12 cellular contexts compared by ENCODE assay signal in the genomic region with DNA sequence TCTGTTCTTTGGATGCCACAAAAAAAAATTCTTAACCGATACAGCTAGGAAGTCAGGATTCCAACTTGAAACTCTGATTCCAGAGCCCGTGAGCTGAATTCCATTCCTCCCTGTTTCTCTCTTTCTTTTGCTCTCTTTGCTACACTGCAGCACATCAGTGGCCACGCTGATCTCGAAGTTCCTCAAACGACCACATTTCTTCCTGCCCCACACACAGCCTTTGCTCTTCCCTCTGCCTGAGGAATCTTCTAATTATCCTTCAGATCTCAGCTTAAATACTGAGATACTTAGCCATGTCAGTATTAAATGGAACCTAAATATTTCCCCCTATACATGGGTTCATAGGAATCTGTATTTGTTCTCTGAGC.
DNase-seq lines count a peak whose midpoint lies in the region; ATAC-seq and TF ChIP-seq lines count a peak whose summit lies in the region.
"Had no signal": no experiment of that assay in that cellular context is flagged by ENCODE, and none has a peak within 500 bp of the region (broad histone marks: within the 10 kb centered on the region; RNA-seq: fewer than 3 reads in every experiment).

No MANE protein-coding gene starts in this region.

- H3K9ac ChIP-seq in OCI-LY1 (ENCODE audit: low read length) (no peak overlapping the region), smooth muscle cell (ENCODE audit: low read depth) (peak overlapping the region; percentile 19)

- DNase-seq in activated T-cell treated with anti-CD3 and anti-CD28 coated beads, Interleukin-2, amount 50 U/mL, for 72 hours, result no peak
- DNase-seq in activated T-cell treated with anti-CD3 and anti-CD28 coated beads for 4 hours (no peak), breast epithelium (ENCODE audit: low spot score in 2 of 2) (no peak), smooth muscle cell (lab: John Stamatoyannopoulos, UW; ENCODE audit: unreplicated experiment) (no peak), medulla oblongata (ENCODE audit: extremely low spot score) (no peak), DMS53 treated with DMSO at 0.1 percent for 48 hours (lab: John Stamatoyannopoulos, UW; ENCODE audit: unreplicated experiment) (no peak), ecto neural progenitor cell (ENCODE audit: low spot score) (no peak)
- DNase-seq: activated CD4-positive, alpha-beta T cell treated with anti-CD3 and anti-CD28 coated beads, Interleukin-2, amount 50 U/mL, for 4 hours; BE2C; NCI-H2107; uterus had no signal

- H3K36me3 Mint-ChIP-seq in activated T-cell treated with anti-CD3 and anti-CD28 coated beads, Interleukin-2, amount 50 U/mL, for 72 hours (ENCODE audit: insufficient read depth in 2 of 2), result peaks cover 9 to 20% of the 10 kb centered on the region in 2 donors

- no peak for TF ChIP-seq POLR2A in breast epithelium (IDR thresholded peaks at IDR 0.05)

- H3K4me1 ChIP-seq in OCI-LY1 (ENCODE audit: insufficient read depth, low read length, severe bottlenecking) (peaks cover 62% of the 10 kb centered on the region), breast epithelium (peaks cover 9 to 37% of the 10 kb centered on the region in 2 donors), smooth muscle cell (ENCODE audit: low read depth) (peaks cover 60% of the 10 kb centered on the region)

- WGBS in smooth muscle cell (ENCODE audit: low lambda C conversion rate), result 29% methylated on average over 5 of the region's 5 CpGs

- H3F3A ChIP-seq in OCI-LY1 (ENCODE audit: insufficient read depth, low read length) (no peaks in the 10 kb centered on the region; the same call in 1 of the 2 replicates), smooth muscle cell (ENCODE audit: low read depth) (peaks cover 26% of the 10 kb centered on the region)

- intact Hi-C loops in breast epithelium (cut with DNase I; ENCODE audit: low total_unique reads), result no loop called here

- H3K27ac ChIP-seq in OCI-LY1 (ENCODE audit: low read depth, low read length, poor library complexity, severe bottlenecking), result peak overlapping the region; percentile 71
- peak overlapping the region; percentile 84 to 86 for H3K27ac ChIP-seq in breast epithelium
- H3K27ac ChIP-seq in smooth muscle cell (ENCODE audit: low read depth), result peak overlapping the region; percentile 91
- H3K27ac ChIP-seq: uterus had no signal

- H3K4me1 Mint-ChIP-seq in activated T-cell treated with anti-CD3 and anti-CD28 coated beads, Interleukin-2, amount 50 U/mL, for 72 hours (ENCODE audit: low read depth), result peaks cover 95% of the 10 kb centered on the region

- H3K4me3 ChIP-seq in OCI-LY1 (ENCODE audit: low read depth, low read length, poor library complexity, severe bottlenecking) (no peak overlapping the region), breast epithelium (no peak overlapping the region), smooth muscle cell (no peak overlapping the region)
- H3K4me3 ChIP-seq: uterus had no signal

- H3K4me2 ChIP-seq in OCI-LY1 (ENCODE audit: low read length) (peak overlapping the region; percentile 58; the same call in 1 of the 2 replicates), smooth muscle cell (peak overlapping the region; percentile 65)

- H3K9me3 ChIP-seq in OCI-LY1 (ENCODE audit: low read length), result no peaks in the 10 kb centered on the region
- no peaks in the 10 kb centered on the region for H3K9me3 ChIP-seq in breast epithelium
- H3K9me3 ChIP-seq in smooth muscle cell (replicated peaks; ENCODE audit: low read depth), result no peaks in the 10 kb centered on the region
- H3K9me3 ChIP-seq: BE2C, uterus had no signal

- no peaks in the 10 kb centered on the region for H3K27me3 Mint-ChIP-seq in activated T-cell treated with anti-CD3 and anti-CD28 coated beads, Interleukin-2, amount 50 U/mL, for 72 hours (ENCODE audit: low read depth)

- H4K20me1 ChIP-seq in OCI-LY1 (ENCODE audit: insufficient read depth, low read length) (no peaks in the 10 kb centered on the region), smooth muscle cell (ENCODE audit: low read depth) (no peaks in the 10 kb centered on the region)

- H3K27ac Mint-ChIP-seq in activated T-cell treated with anti-CD3 and anti-CD28 coated beads, Interleukin-2, amount 50 U/mL, for 72 hours, result peak overlapping the region; percentile 98

- H3K27me3 ChIP-seq in OCI-LY1 (ENCODE audit: insufficient read depth, low read length) (no peaks in the 10 kb centered on the region), breast epithelium (no peaks in the 10 kb centered on the region), smooth muscle cell (ENCODE audit: low read depth) (no peaks in the 10 kb centered on the region)
- H3K27me3 ChIP-seq: BE2C, uterus had no signal

- no peak for TF ChIP-seq CTCF in OCI-LY1 (IDR thresholded peaks at IDR 0.05; ENCODE audit: low read length)
- no peak for TF ChIP-seq CTCF in breast epithelium (IDR thresholded peaks at IDR 0.05)
- no peak for TF ChIP-seq CTCF in smooth muscle cell (IDR thresholded peaks at IDR 0.05; ENCODE audit: borderline replicate concordance, insufficient read depth, poor library complexity, severe bottlenecking)

- H3K9me3 Mint-ChIP-seq in activated T-cell treated with anti-CD3 and anti-CD28 coated beads, Interleukin-2, amount 50 U/mL, for 72 hours, result peaks cover 0 to 1% of the 10 kb centered on the region in 2 donors

- H3K79me2 ChIP-seq in OCI-LY1 (ENCODE audit: insufficient read depth, low read length) (no peaks in the 10 kb centered on the region), smooth muscle cell (ENCODE audit: low read depth) (peaks cover 78% of the 10 kb centered on the region)

- ATAC-seq in activated T-cell treated with anti-CD3 and anti-CD28 coated beads, Interleukin-2, amount 50 U/mL, for 72 hours (replicated peaks in 1 of 2), result no peak

- H3K36me3 ChIP-seq in OCI-LY1 (ENCODE audit: insufficient read depth, low read length), result no peaks in the 10 kb centered on the region
- no peaks in the 10 kb centered on the region for H3K36me3 ChIP-seq in breast epithelium
- no peaks in the 10 kb centered on the region for H3K36me3 ChIP-seq in smooth muscle cell (ENCODE audit: low read depth)
- H3K36me3 ChIP-seq: uterus had no signal

- H3K9me2 ChIP-seq in OCI-LY1 (ENCODE audit: low read depth, low read length), result no peaks in the 10 kb centered on the region

- peak overlapping the region; percentile 78 to 85 for H3K4me3 Mint-ChIP-seq in activated T-cell treated with anti-CD3 and anti-CD28 coated beads, Interleukin-2, amount 50 U/mL, for 72 hours

- H2AFZ ChIP-seq in OCI-LY1 (ENCODE audit: low read length) (peak overlapping the region; percentile 26; the same call in 1 of the 2 replicates), smooth muscle cell (ENCODE audit: low read depth) (no peak overlapping the region)
